In the genomic region with DNA sequence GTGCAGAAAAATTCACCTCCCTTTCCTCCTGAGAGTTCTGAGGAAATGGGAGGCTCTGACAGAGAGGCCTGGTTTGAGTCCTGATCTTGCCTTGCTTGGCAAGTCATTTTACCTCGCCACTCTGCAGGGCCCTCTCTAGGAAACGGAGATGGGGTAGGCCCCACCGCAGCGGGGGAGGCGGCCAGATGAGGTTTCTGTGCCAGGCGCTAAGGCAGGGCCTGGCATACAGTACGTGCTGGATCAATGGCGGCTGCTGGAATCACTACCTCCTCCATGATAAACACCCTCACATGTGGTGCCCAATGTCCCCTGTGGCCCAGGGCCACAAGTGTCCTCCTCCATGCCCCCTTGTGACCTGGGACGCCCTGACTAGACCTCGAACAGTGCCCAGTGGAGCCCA, we compare ENCODE assay signal across 9 cellular contexts. TPM values are rescaled to one million over a fixed set of nuclear protein-coding genes. Genes with fewer than 3 reads are reported as not detected.
DNase-seq lines count a peak whose midpoint lies in the region; ATAC-seq and TF ChIP-seq lines count a peak whose summit lies in the region.
"Had no signal": no experiment of that assay in that cellular context is flagged by ENCODE, and none has a peak within 500 bp of the region (broad histone marks: within the 10 kb centered on the region; RNA-seq: fewer than 3 reads in every experiment).

No MANE protein-coding gene starts in this region.

- no peaks in the 10 kb centered on the region for H3K9me3 Mint-ChIP-seq in activated naive CD4-positive, alpha-beta T cell treated with anti-CD3 and anti-CD28 coated beads, Interleukin-2, amount 50 U/mL, for 24 hours
- H3K9me3 Mint-ChIP-seq in T-cell = no peaks in the 10 kb centered on the region
- no peaks in the 10 kb centered on the region for H3K9me3 Mint-ChIP-seq in stimulated activated memory B cell treated with anti-CD40 and anti-IgM and Interleukin-4, amounts not matched to agents 10 μg/mL and 1 μg/mL and 100 μg/mL, for 72 hours

- H3K4me3 Mint-ChIP-seq in activated naive CD4-positive, alpha-beta T cell treated with anti-CD3 and anti-CD28 coated beads, Interleukin-2, amount 50 U/mL, for 24 hours = peak overlapping the region; percentile 71
- H3K4me3 Mint-ChIP-seq in T-cell = peak overlapping the region; percentile 67 to 81 (median 71)
- H3K4me3 Mint-ChIP-seq in stimulated activated memory B cell treated with anti-CD40 and anti-IgM and Interleukin-4, amounts not matched to agents 10 μg/mL and 1 μg/mL and 100 μg/mL, for 72 hours = peak overlapping the region; percentile 78

- DNase-seq in activated naive CD4-positive, alpha-beta T cell (lab: John Stamatoyannopoulos, UW) = no peak
- DNase-seq in T-cell = no peak
- DNase-seq in epithelial cell of proximal tubule (ENCODE audit: low read depth) = no peak
- no peak for DNase-seq in anterior cingulate cortex (lab: John Stamatoyannopoulos, UW)
- DNase-seq in NCI-H1694 treated with DMSO at 0.1 percent for 48 hours (lab: John Stamatoyannopoulos, UW) = no peak
- DNase-seq: MV-4-11 had no signal

- H3K4me1 Mint-ChIP-seq in activated naive CD4-positive, alpha-beta T cell treated with anti-CD3 and anti-CD28 coated beads, Interleukin-2, amount 50 U/mL, for 24 hours = peaks cover 38% of the 10 kb centered on the region
- peaks cover 20 to 36% (median 24%) of the 10 kb centered on the region in 3 donors for H3K4me1 Mint-ChIP-seq in T-cell
- peaks cover 19% of the 10 kb centered on the region for H3K4me1 Mint-ChIP-seq in stimulated activated memory B cell treated with anti-CD40 and anti-IgM and Interleukin-4, amounts not matched to agents 10 μg/mL and 1 μg/mL and 100 μg/mL, for 72 hours

- ATAC-seq in T-cell (replicated peaks in 1 of 4) = no peak
- ATAC-seq in stimulated activated memory B cell treated with anti-CD40 and anti-IgM and Interleukin-4, amounts not matched to agents 10 μg/mL and 1 μg/mL and 100 μg/mL, for 72 hours = no peak
- no peak for ATAC-seq in GM21360 (IDR thresholded peaks at IDR 0.05; ENCODE audit: unreplicated experiment)

- H3K27ac Mint-ChIP-seq in activated naive CD4-positive, alpha-beta T cell treated with anti-CD3 and anti-CD28 coated beads, Interleukin-2, amount 50 U/mL, for 24 hours = peak overlapping the region; percentile 66
- peak overlapping the region; percentile 72 to 83 for H3K27ac Mint-ChIP-seq in T-cell
- no peak overlapping the region for H3K27ac Mint-ChIP-seq in stimulated activated memory B cell treated with anti-CD40 and anti-IgM and Interleukin-4, amounts not matched to agents 10 μg/mL and 1 μg/mL and 100 μg/mL, for 72 hours

- POLR2A ChIA-PET in T-cell (lab: Charles Lee) = interaction anchor here in 1 of 2 donors (0.5 kb wide), 1 partner anchor 33 kb away, joined by 4 read pairs; no protein-coding TSS in a partner anchor

- H3K27me3 Mint-ChIP-seq in activated naive CD4-positive, alpha-beta T cell treated with anti-CD3 and anti-CD28 coated beads, Interleukin-2, amount 50 U/mL, for 24 hours = no peaks in the 10 kb centered on the region
- peaks cover 3 to 5% of the 10 kb centered on the region in 2 donors for H3K27me3 Mint-ChIP-seq in T-cell
- H3K27me3 Mint-ChIP-seq in stimulated activated memory B cell treated with anti-CD40 and anti-IgM and Interleukin-4, amounts not matched to agents 10 μg/mL and 1 μg/mL and 100 μg/mL, for 72 hours = peaks cover 17% of the 10 kb centered on the region

- no peak for TF ChIP-seq CTCF in epithelial cell of proximal tubule (conservative IDR thresholded peaks at IDR 0.05; ENCODE audit: low read depth, low read length)

- peak overlapping the region; percentile 99 for H3K4me3 ChIP-seq in epithelial cell of proximal tubule (ENCODE audit: low read depth, low read length)

- CTCF ChIA-PET in T-cell (lab: Charles Lee) = interaction anchor here in 1 of 2 donors (0.5 to 1.5 kb wide), 2 partner anchors 10 to 153 kb away, joined by 3 to 5 read pairs; no protein-coding TSS in a partner anchor

- no peaks in the 10 kb centered on the region for H3K36me3 Mint-ChIP-seq in activated naive CD4-positive, alpha-beta T cell treated with anti-CD3 and anti-CD28 coated beads, Interleukin-2, amount 50 U/mL, for 24 hours
- no peaks in the 10 kb centered on the region for H3K36me3 Mint-ChIP-seq in T-cell
- no peaks in the 10 kb centered on the region for H3K36me3 Mint-ChIP-seq in stimulated activated memory B cell treated with anti-CD40 and anti-IgM and Interleukin-4, amounts not matched to agents 10 μg/mL and 1 μg/mL and 100 μg/mL, for 72 hours

RNA-seq across cellular contexts. Expression of gene PLEKHG5, which starts 0.5 kb away (rescaled TPM):
- total RNA-seq in T-cell = 10 to 100 TPM in 1 of 5 donors, 1 to 10 TPM in 4; 7.1 to 18.2 (median 8.4) TPM
- total RNA-seq in epithelial cell of proximal tubule = 17.4 and 23.3 TPM in 2 replicates

RNA-seq across cellular contexts. Expression of gene TNFRSF25, which starts 26.0 kb away (rescaled TPM):
- 100 to 1,000 TPM; 215 to 580 (median 446) TPM for total RNA-seq in T-cell
- 9.6 and 30.4 TPM in 2 replicates for total RNA-seq in epithelial cell of proximal tubule
